9 cellular contexts compared by ENCODE assay signal in genomic region chr2:156466739-156467405, GRCh38. TPM values are rescaled to one million over a fixed set of nuclear protein-coding genes. Genes with fewer than 3 reads are reported as not detected.
DNase-seq lines count a peak whose midpoint lies in the region; ATAC-seq and TF ChIP-seq lines count a peak whose summit lies in the region.
"Had no signal": no experiment of that assay in that cellular context is flagged by ENCODE, and none has a peak within 500 bp of the region (broad histone marks: within the 10 kb centered on the region; RNA-seq: fewer than 3 reads in every experiment).

No MANE protein-coding gene starts in this region.

- TF ChIP-seq CTCF in ascending aorta (IDR thresholded peaks at IDR 0.05) (no peak), right atrium auricular region (IDR thresholded peaks at IDR 0.05) (no peak)

- H3K4me1 Mint-ChIP-seq in activated T-helper 1 cell treated with anti-CD3 and anti-CD28 coated beads, Interleukin-12 subunit alpha, Interleukin-12 subunit beta, Interleukin-2, Interleukin-4 antibody, amounts not matched to agents 30 ng/mL and 10 ng/mL and 1 ng/mL, durations not matched to agents 14 hours and 24 hours and 36 hours (ENCODE audit: low read depth), result peaks cover 39% of the 10 kb centered on the region

- H3K4me3 ChIP-seq in ascending aorta (peak overlapping the region; percentile 10 to 29), right atrium auricular region (peak overlapping the region in 1 of 2 donors; percentile 14), skeletal muscle cell (ENCODE audit: low read depth, low read length) (no peak overlapping the region)

- H3K27me3 Mint-ChIP-seq in activated T-helper 1 cell treated with anti-CD3 and anti-CD28 coated beads, Interleukin-12 subunit alpha, Interleukin-12 subunit beta, Interleukin-2, Interleukin-4 antibody, amounts not matched to agents 30 ng/mL and 10 ng/mL and 1 ng/mL, durations not matched to agents 14 hours and 24 hours and 36 hours (ENCODE audit: insufficient read depth), result no peaks in the 10 kb centered on the region

- ATAC-seq in HG02763 (IDR thresholded peaks at IDR 0.05; ENCODE audit: unreplicated experiment) (no peak), HG02885 (IDR thresholded peaks at IDR 0.05; ENCODE audit: poor library complexity, unreplicated experiment) (no peak)

- intact Hi-C loops in ascending aorta (cut with DNase I), result no loop called here
- intact Hi-C loops in activated T-helper 1 cell treated with anti-CD3 and anti-CD28 coated beads, Interleukin-12 subunit alpha, Interleukin-12 subunit beta, Interleukin-2, Interleukin-4 antibody, amounts not matched to agents 30 ng/mL and 10 ng/mL and 1 ng/mL, durations not matched to agents 14 hours and 24 hours and 36 hours (cut with micrococcal nuclease), result no loop called here

- H3K36me3 Mint-ChIP-seq in activated T-helper 1 cell treated with anti-CD3 and anti-CD28 coated beads, Interleukin-12 subunit alpha, Interleukin-12 subunit beta, Interleukin-2, Interleukin-4 antibody, amounts not matched to agents 30 ng/mL and 10 ng/mL and 1 ng/mL, durations not matched to agents 14 hours and 24 hours and 36 hours (ENCODE audit: low read depth), result peaks cover 12% of the 10 kb centered on the region

- H3K27ac Mint-ChIP-seq in activated T-helper 1 cell treated with anti-CD3 and anti-CD28 coated beads, Interleukin-12 subunit alpha, Interleukin-12 subunit beta, Interleukin-2, Interleukin-4 antibody, amounts not matched to agents 30 ng/mL and 10 ng/mL and 1 ng/mL, durations not matched to agents 14 hours and 24 hours and 36 hours, result no peak overlapping the region

- H3K27me3 ChIP-seq in ascending aorta (no peaks in the 10 kb centered on the region), right atrium auricular region (no peaks in the 10 kb centered on the region)

- H3K9me3 ChIP-seq in ascending aorta (no peaks in the 10 kb centered on the region), right atrium auricular region (no peaks in the 10 kb centered on the region)

- H3K27ac ChIP-seq in ascending aorta, result peak overlapping the region; percentile 30 to 55
- H3K27ac ChIP-seq in right atrium auricular region, result peak overlapping the region; percentile 31 to 52

- H3K4me3 Mint-ChIP-seq in activated T-helper 1 cell treated with anti-CD3 and anti-CD28 coated beads, Interleukin-12 subunit alpha, Interleukin-12 subunit beta, Interleukin-2, Interleukin-4 antibody, amounts not matched to agents 30 ng/mL and 10 ng/mL and 1 ng/mL, durations not matched to agents 14 hours and 24 hours and 36 hours, result no peak overlapping the region

- H3K4me1 ChIP-seq in ascending aorta (peaks cover 0 to 10% of the 10 kb centered on the region in 2 donors), right atrium auricular region (peaks cover 0 to 38% of the 10 kb centered on the region in 2 donors)

- no peaks in the 10 kb centered on the region for H3K36me3 ChIP-seq in ascending aorta
- no peaks in the 10 kb centered on the region for H3K36me3 ChIP-seq in right atrium auricular region

- H3K9me3 Mint-ChIP-seq in activated T-helper 1 cell treated with anti-CD3 and anti-CD28 coated beads, Interleukin-12 subunit alpha, Interleukin-12 subunit beta, Interleukin-2, Interleukin-4 antibody, amounts not matched to agents 30 ng/mL and 10 ng/mL and 1 ng/mL, durations not matched to agents 14 hours and 24 hours and 36 hours, result no peaks in the 10 kb centered on the region

- DNase-seq in HCEC 1CT, result peak; percentile 39
- DNase-seq in ascending aorta (ENCODE audit: low spot score in 2 of 2), result no peak
- peak; percentile 62 for DNase-seq in right atrium auricular region (ENCODE audit: low spot score)
- peak; percentile 25 for DNase-seq in skeletal muscle cell (ENCODE audit: low read depth)
- no peak for DNase-seq in activated T-helper 1 cell treated with anti-CD3 and anti-CD28 coated beads, Interleukin-12 subunit alpha, Interleukin-12 subunit beta, Interleukin-2, Interleukin-4 antibody, amounts not matched to agents 30 ng/mL and 10 ng/mL and 1 ng/mL, durations not matched to agents 14 hours and 24 hours and 36 hours (ENCODE audit: low spot score)
- no peak for DNase-seq in NCI-H187 treated with DMSO at 0.1 percent for 48 hours (lab: John Stamatoyannopoulos, UW)
- DNase-seq: NCI-H345 had no signal

RNA-seq across cellular contexts. Expression of gene GPD2, which starts 30.7 kb away (rescaled TPM):
- total RNA-seq in ascending aorta (20.0 TPM), right atrium auricular region (10 to 100 TPM; 14.9 to 29.1 TPM)
- 15.7 and 18.1 TPM in 2 replicates for total RNA-seq in activated T-helper 1 cell treated with anti-CD3 and anti-CD28 coated beads, Interleukin-12 subunit alpha, Interleukin-12 subunit beta, Interleukin-2, Interleukin-4 antibody, amounts not matched to agents 30 ng/mL and 10 ng/mL and 1 ng/mL, durations not matched to agents 14 hours and 24 hours and 36 hours

Comparison
In these comparisons a context has a peak if more than half of its experiments do, and no peak if none do; other contexts are left out.
1. DNase-seq: peak in HCEC 1CT (single experiment), right atrium auricular region (single experiment) and skeletal muscle cell (single experiment); none in ascending aorta (0 of 2), activated T-helper 1 cell treated with anti-CD3 and anti-CD28 coated beads, Interleukin-12 subunit alpha, Interleukin-12 subunit beta, Interleukin-2, Interleukin-4 antibody, amounts not matched to agents 30 ng/mL and 10 ng/mL and 1 ng/mL, durations not matched to agents 14 hours and 24 hours and 36 hours (single experiment) and NCI-H187 treated with DMSO at 0.1 percent for 48 hours (single experiment).